In the genomic region with DNA sequence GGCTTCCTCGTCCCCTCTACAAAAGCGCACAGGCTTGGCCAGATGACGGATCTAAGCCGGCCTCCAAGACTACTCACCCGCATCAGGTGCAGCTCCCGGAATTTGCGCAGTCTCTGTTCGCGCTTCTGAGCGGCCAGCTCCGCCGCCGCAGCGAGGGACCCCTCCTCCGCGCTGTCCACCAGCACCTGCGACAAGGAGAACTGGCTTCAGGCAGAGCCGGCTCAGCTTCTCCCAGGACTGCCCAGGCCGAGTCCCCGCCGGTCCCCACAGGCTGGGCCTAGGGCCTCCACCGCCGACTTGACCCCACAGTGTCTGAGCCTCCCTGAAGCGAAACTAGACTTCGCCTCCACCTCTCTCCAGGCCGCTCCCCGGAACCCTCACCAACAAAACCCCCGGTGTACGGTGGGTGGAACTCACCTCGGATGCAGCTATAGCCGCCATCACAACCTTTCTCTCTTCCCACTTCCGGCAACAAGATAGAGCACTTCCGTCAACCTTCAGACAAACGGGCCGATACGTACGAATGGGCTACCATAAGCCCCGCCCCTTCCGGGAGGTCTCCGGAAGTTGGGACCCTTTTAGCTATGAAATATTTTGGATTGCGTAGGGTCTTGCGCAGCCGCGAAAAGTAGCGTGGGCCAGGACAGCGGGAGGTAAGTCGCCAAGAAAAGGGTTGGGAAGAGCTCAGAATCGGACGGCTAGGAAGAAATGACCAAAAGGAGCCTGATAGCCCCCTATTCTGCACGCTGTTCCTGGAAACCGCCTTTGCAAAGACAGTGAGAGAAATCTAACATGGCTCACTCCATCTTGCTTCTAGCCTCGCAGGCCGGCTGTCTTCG, we compare ENCODE assay signal across 1 cellular context.
TF ChIP-seq lines count a peak whose summit lies in the region.

A gene (minus strand): TSS at position 476 of the 839 bp plus-strand sequence. CDS start 35 bp downstream, at position 441.

TF ChIP-seq in neural cell, 6 proteins besides CTCF, POLR2A, EP300 and RAD21 (continued from another document):
- TF ChIP-seq, protein P1, sequence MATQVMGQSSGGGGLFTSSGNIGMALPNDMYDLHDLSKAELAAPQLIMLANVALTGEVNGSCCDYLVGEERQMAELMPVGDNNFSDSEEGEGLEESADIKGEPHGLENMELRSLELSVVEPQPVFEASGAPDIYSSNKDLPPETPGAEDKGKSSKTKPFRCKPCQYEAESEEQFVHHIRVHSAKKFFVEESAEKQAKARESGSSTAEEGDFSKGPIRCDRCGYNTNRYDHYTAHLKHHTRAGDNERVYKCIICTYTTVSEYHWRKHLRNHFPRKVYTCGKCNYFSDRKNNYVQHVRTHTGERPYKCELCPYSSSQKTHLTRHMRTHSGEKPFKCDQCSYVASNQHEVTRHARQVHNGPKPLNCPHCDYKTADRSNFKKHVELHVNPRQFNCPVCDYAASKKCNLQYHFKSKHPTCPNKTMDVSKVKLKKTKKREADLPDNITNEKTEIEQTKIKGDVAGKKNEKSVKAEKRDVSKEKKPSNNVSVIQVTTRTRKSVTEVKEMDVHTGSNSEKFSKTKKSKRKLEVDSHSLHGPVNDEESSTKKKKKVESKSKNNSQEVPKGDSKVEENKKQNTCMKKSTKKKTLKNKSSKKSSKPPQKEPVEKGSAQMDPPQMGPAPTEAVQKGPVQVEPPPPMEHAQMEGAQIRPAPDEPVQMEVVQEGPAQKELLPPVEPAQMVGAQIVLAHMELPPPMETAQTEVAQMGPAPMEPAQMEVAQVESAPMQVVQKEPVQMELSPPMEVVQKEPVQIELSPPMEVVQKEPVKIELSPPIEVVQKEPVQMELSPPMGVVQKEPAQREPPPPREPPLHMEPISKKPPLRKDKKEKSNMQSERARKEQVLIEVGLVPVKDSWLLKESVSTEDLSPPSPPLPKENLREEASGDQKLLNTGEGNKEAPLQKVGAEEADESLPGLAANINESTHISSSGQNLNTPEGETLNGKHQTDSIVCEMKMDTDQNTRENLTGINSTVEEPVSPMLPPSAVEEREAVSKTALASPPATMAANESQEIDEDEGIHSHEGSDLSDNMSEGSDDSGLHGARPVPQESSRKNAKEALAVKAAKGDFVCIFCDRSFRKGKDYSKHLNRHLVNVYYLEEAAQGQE (IDR thresholded peaks at IDR 0.05; ENCODE audit: borderline replicate concordance) = peak; percentile 91
- no peak for TF ChIP-seq EZH2 (IDR thresholded peaks at IDR 0.05; ENCODE audit: borderline replicate concordance, insufficient read depth, low read length, poor library complexity, severe bottlenecking)
- peak; percentile 97 for TF ChIP-seq TAF1 (IDR thresholded peaks at IDR 0.05; ENCODE audit: low read depth)
- TF ChIP-seq MXI1 (conservative IDR thresholded peaks at IDR 0.05; ENCODE audit: poor library complexity, severe bottlenecking) = peak; percentile 92
